Comparison of ENCODE assay signal across 21 cellular contexts in genomic region chr16:30980434-30980833, GRCh38. TPM values are rescaled to one million over a fixed set of nuclear protein-coding genes. Genes with fewer than 3 reads are reported as not detected.
DNase-seq lines count a peak whose midpoint lies in the region; ATAC-seq and TF ChIP-seq lines count a peak whose summit lies in the region.
"Had no signal": no experiment of that assay in that cellular context is flagged by ENCODE, and none has a peak within 500 bp of the region (broad histone marks: within the 10 kb centered on the region; RNA-seq: fewer than 3 reads in every experiment).

No MANE protein-coding gene starts in this region.

- TF ChIP-seq POLR2A in breast epithelium (IDR thresholded peaks at IDR 0.05) = no peak

- BruUV-seq in mammary epithelial cell (replicated peaks; lab: Mats Ljungman, UMichigan) = TSS peak; percentile 27

- no peak for ATAC-seq in HG02759 (IDR thresholded peaks at IDR 0.05; ENCODE audit: unreplicated experiment)
- ATAC-seq in HG02885 (IDR thresholded peaks at IDR 0.05; ENCODE audit: poor library complexity, unreplicated experiment) = no peak

- WGBS in mammary epithelial cell (ENCODE audit: low coverage, missing lambda C conversion rate) = 100% methylated on average over 1 of the region's 29 CpGs

- H3K4me1 ChIP-seq in mammary epithelial cell (ENCODE audit: insufficient read depth, low read length) (peaks cover 8% of the 10 kb centered on the region), breast epithelium (no peaks in the 10 kb centered on the region), fibroblast of lung (ENCODE audit: control insufficient read depth, extremely low read depth, insufficient read depth, low read length) (peaks cover 4% of the 10 kb centered on the region)

- H3K27me3 ChIP-seq in mammary epithelial cell (ENCODE audit: insufficient read depth, low read length) (no peaks in the 10 kb centered on the region), breast epithelium (no peaks in the 10 kb centered on the region), fibroblast of lung (ENCODE audit: control insufficient read depth, insufficient read depth, low read length) (no peaks in the 10 kb centered on the region)

- H4K20me1 ChIP-seq in mammary epithelial cell (ENCODE audit: insufficient read depth, low read length) = no peaks in the 10 kb centered on the region
- H4K20me1 ChIP-seq in fibroblast of lung (ENCODE audit: control insufficient read depth, extremely low read depth, insufficient read depth, low read length) = no peaks in the 10 kb centered on the region

- no peak overlapping the region for H3K4me3 ChIP-seq in mammary epithelial cell (replicated peaks in 1 of 3; ENCODE audit: insufficient read depth in 1 of 3, low read depth in 2 of 3, low read length in 3 of 3)
- no peak overlapping the region for H3K4me3 ChIP-seq in breast epithelium
- H3K4me3 ChIP-seq in fibroblast of lung (replicated peaks in 1 of 4; ENCODE audit: control extremely low read depth in 1 of 4, insufficient read depth in 1 of 4, low read depth in 3 of 4, low read length in 4 of 4) = no peak overlapping the region
- H3K4me3 ChIP-seq: GM23248 had no signal

- H3K9ac ChIP-seq in mammary epithelial cell (ENCODE audit: insufficient read depth, low read length) (no peak overlapping the region), fibroblast of lung (ENCODE audit: insufficient read depth, low read length) (peak overlapping the region; percentile 2)
- H3K9ac ChIP-seq: GM23248, KMS-11 had no signal

- in situ Hi-C loops in mammary epithelial cell (cut with MboI; ENCODE audit: low sequenced_read_pairs in 2 of 2) = loop anchor here (10.0 to 25.0 kb wide), 5 partner anchors 114 to 882 kb away; partner anchors contain the start of genes COX6A2 (in 1 of the 2), PRSS8 (in 1 of the 2), VKORC1 (in 1 of the 2) and ZNF267 (in 1 of the 2)
- in situ Hi-C loops in ACHN (cut with HindIII; ENCODE audit: low pct_ligation_motif_present, low pct_unique_long_range_greater_than_20kb, low sequenced_read_pairs) = no loop called here

- intact Hi-C loops in mammary epithelial cell (cut with micrococcal nuclease) (no loop called here), breast epithelium (cut with DNase I; ENCODE audit: low total_unique reads) (no loop called here)

- no peak overlapping the region for H3K4me2 ChIP-seq in mammary epithelial cell (ENCODE audit: insufficient read depth, low read depth, low read length)
- no peak overlapping the region for H3K4me2 ChIP-seq in fibroblast of lung (ENCODE audit: extremely low read depth, insufficient read depth, low read length)
- H3K4me2 ChIP-seq: KMS-11 had no signal

- H3K27ac ChIP-seq in mammary epithelial cell (ENCODE audit: insufficient read depth, low read depth, low read length) (no peak overlapping the region), breast epithelium (no peak overlapping the region), fibroblast of lung (ENCODE audit: insufficient read depth, low read length) (no peak overlapping the region)
- H3K27ac ChIP-seq: C4-2B, GM23248, KMS-11 had no signal

- H3K36me3 ChIP-seq in mammary epithelial cell (ENCODE audit: insufficient read depth, low read length) (peaks cover 7% of the 10 kb centered on the region), breast epithelium (peaks cover 24% of the 10 kb centered on the region), fibroblast of lung (ENCODE audit: control insufficient read depth, insufficient read depth, low read length) (peaks cover 24% of the 10 kb centered on the region)

- no peak for DNase-seq in mammary epithelial cell
- DNase-seq in breast epithelium (ENCODE audit: low spot score in 2 of 2) = no peak
- DNase-seq in fibroblast of lung (ENCODE audit: low read depth in 2 of 2) = no peak
- DNase-seq in ACHN = no peak
- DNase-seq: Calu3; CD8-positive, alpha-beta memory T cell; DMS153; GM23248; H9; NCI-H1092 treated with DMSO at 0.1 percent for 48 hours; NCI-H146; NCI-H2029; NCI-H226; NCI-H510A treated with DMSO at 0.1 percent for 48 hours; NCI-H774; OCI-M1; Right ventricle myocardium superior had no signal

- H3K9me3 ChIP-seq in mammary epithelial cell (replicated peaks; ENCODE audit: insufficient read depth, low read length) = no peaks in the 10 kb centered on the region
- H3K9me3 ChIP-seq in breast epithelium = no peaks in the 10 kb centered on the region
- H3K9me3 ChIP-seq in fibroblast of lung (ENCODE audit: control insufficient read depth, insufficient read depth, low read depth, low read length) = no peaks in the 10 kb centered on the region

- CTCF ChIA-PET in mammary epithelial cell (lab: Charles Lee; ENCODE audit: low non-redundant PET) = no interaction called here

- no peaks in the 10 kb centered on the region for H3K79me2 ChIP-seq in mammary epithelial cell (ENCODE audit: insufficient read depth, low read length)
- H3K79me2 ChIP-seq in fibroblast of lung (ENCODE audit: control insufficient read depth, insufficient read depth, low read length) = no peaks in the 10 kb centered on the region

- dilution Hi-C loops in mammary epithelial cell (cut with HindIII; ENCODE audit: low sequenced_read_pairs) = no loop called here

- no peak for TF ChIP-seq CTCF in mammary epithelial cell (conservative IDR thresholded peaks at IDR 0.05 in 1 of 2, IDR thresholded peaks at IDR 0.05 in 1 of 2; ENCODE audit: extremely low read depth in 1 of 2, insufficient read depth in 1 of 2, low read depth in 1 of 2, low read length in 2 of 2)
- TF ChIP-seq CTCF in breast epithelium (IDR thresholded peaks at IDR 0.05) = no peak
- TF ChIP-seq CTCF in fibroblast of lung (conservative IDR thresholded peaks at IDR 0.05 in 1 of 2, IDR thresholded peaks at IDR 0.05 in 1 of 2; ENCODE audit: low read depth in 1 of 2, low read length in 2 of 2) = no peak

- H2AFZ ChIP-seq in mammary epithelial cell (ENCODE audit: low read depth, low read length) (no peak overlapping the region), fibroblast of lung (ENCODE audit: low read length) (no peak overlapping the region)
- H2AFZ ChIP-seq: GM23248 had no signal

RNA-seq across cellular contexts. Expression of gene HSD3B7, which starts 4.6 kb away (rescaled TPM):
- total RNA-seq in mammary epithelial cell (1 to 10 TPM; 3.8 to 3.9 TPM), breast epithelium (10 to 100 TPM; 12.1 to 27.8 (median 26.9) TPM), fibroblast of lung (32.9 and 47.9 TPM in 2 replicates)
- polyA plus RNA-seq in mammary epithelial cell (3.3 TPM), fibroblast of lung (13.2 and 15.9 TPM in 2 replicates)
- polyA minus RNA-seq in mammary epithelial cell (1.1 TPM), fibroblast of lung (ENCODE audit: low replicate concordance) (54.4 and 72.1 TPM in 2 replicates)
- 15.9 and 22.1 TPM in 2 replicates for polyA plus RNA-seq in fibroblast of lung (2012)
- polyA plus RNA-seq: CD8-positive, alpha-beta memory T cell had no signal

RNA-seq across cellular contexts. Expression of gene SETD1A, which starts 22.9 kb away (rescaled TPM):
- total RNA-seq in mammary epithelial cell (10 to 100 TPM in 1 of 2 donors, 1 to 10 TPM in 1; 8.5 to 14.8 TPM), breast epithelium (1 to 10 TPM; 4.8 to 5.6 (median 5.1) TPM), fibroblast of lung (1.5 and 3.5 TPM in 2 replicates)
- polyA plus RNA-seq in mammary epithelial cell (2.6 TPM), fibroblast of lung (1.4 and 2.3 TPM in 2 replicates)
- polyA minus RNA-seq in mammary epithelial cell (10.4 TPM), fibroblast of lung (ENCODE audit: low replicate concordance) (7.0 and 16.1 TPM in 2 replicates)
- 9.6 and 10.0 TPM in 2 replicates for polyA plus RNA-seq in fibroblast of lung (2012)

RNA-seq across cellular contexts. Expression of gene STX1B, which starts 30.0 kb away (rescaled TPM):
- total RNA-seq in mammary epithelial cell (1 to 10 TPM in 1 of 2 donors, under 1 TPM in 1; 0.33 to 1.1 TPM), breast epithelium (1 to 10 TPM; 1.6 to 2.6 (median 2.6) TPM), fibroblast of lung (1.3 and 2.1 TPM in 2 replicates)
- polyA plus RNA-seq in mammary epithelial cell (0.80 TPM), fibroblast of lung (1.3 and 4.2 TPM in 2 replicates)
- polyA minus RNA-seq in mammary epithelial cell (0.16 TPM), fibroblast of lung (ENCODE audit: low replicate concordance) (8.1 and 15.3 TPM in 2 replicates)
- 1.4 and 4.5 TPM in 2 replicates for polyA plus RNA-seq in fibroblast of lung (2012)

RNA-seq across cellular contexts. Expression of gene ORAI3, which starts 31.6 kb away (rescaled TPM):
- total RNA-seq in mammary epithelial cell (10 to 100 TPM; 31.7 to 37.2 TPM), breast epithelium (10 to 100 TPM; 20.0 to 40.5 (median 25.9) TPM), fibroblast of lung (44.2 and 74.1 TPM in 2 replicates)
- polyA plus RNA-seq in mammary epithelial cell (31.2 TPM), fibroblast of lung (24.6 and 41.1 TPM in 2 replicates)
- polyA minus RNA-seq in mammary epithelial cell (29.5 TPM), fibroblast of lung (ENCODE audit: low replicate concordance) (35.2 and 72.6 TPM in 2 replicates)
- polyA plus RNA-seq in fibroblast of lung (2012) = 19.0 and 29.7 TPM in 2 replicates

RNA-seq across cellular contexts. Expression of gene STX4, which starts 52.9 kb away (rescaled TPM):
- 10 to 100 TPM; 13.3 to 64.3 TPM for total RNA-seq in mammary epithelial cell
- 46.1 TPM for polyA plus RNA-seq in mammary epithelial cell
- 73.1 TPM for polyA minus RNA-seq in mammary epithelial cell
- total RNA-seq in breast epithelium = 10 to 100 TPM; 44.3 to 59.0 (median 52.2) TPM
- total RNA-seq in fibroblast of lung = 28.0 and 37.5 TPM in 2 replicates
- polyA plus RNA-seq in fibroblast of lung = 42.8 and 53.9 TPM in 2 replicates
- 55.8 and 78.3 TPM in 2 replicates for polyA plus RNA-seq in fibroblast of lung (2012)
- polyA minus RNA-seq in fibroblast of lung (ENCODE audit: low replicate concordance) = 104 and 156 TPM in 2 replicates
